In the genomic region with DNA sequence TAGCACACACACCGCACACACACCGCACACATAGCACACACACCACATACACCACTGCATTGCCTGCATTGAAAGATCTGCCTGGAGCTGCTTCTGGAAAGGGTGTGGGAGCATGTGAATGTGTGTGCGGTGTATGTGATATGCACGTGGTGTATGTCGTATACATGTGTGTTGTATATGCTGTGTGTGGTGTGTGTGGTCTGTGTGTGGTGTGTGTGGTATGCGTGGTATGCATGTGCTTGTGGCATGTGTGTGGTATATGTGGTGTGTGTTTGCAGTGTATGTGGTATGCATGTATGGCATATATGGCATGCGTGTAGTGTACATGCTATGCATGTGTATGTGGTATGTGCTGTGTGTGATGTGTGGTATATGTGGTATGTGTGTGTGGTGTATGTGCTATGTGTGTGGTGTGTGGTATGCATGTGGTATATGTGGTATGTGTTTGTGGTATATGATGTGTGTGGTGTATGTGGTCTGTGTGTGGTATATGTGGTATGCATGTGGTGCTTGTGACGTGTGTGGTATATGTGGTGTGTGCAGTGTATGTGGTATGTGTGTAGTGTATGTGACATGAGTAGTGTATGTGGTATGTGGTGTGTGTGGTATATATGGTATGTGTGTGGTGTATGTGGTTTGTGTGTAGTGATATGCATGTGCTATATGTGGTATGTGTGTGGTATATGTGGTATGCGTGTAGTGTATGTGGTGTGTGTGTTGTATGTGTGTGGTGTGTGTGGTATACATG, we compare ENCODE assay signal across 26 cellular contexts.
"Had no signal": no experiment of that assay in that cellular context is flagged by ENCODE, and none has a peak within 500 bp of the region (broad histone marks: within the 10 kb centered on the region; RNA-seq: fewer than 3 reads in every experiment).

No MANE protein-coding gene starts in this region.

- ATAC-seq: activated CD8-positive, alpha-beta T cell treated with anti-CD3 and anti-CD28 coated beads, Interleukin-2, amount 10 ng/mL, durations not matched to agents 7 days and 5 days; activated T-helper 17 cell treated with anti-CD3 and anti-CD28 coated beads, Interleukin-2, amount 50 U/mL, for 72 hours; gastroesophageal sphincter; naive thymus-derived CD8-positive, alpha-beta T cell had no signal

- H3K4me3 ChIP-seq: adrenal gland, ascending aorta, gastroesophageal sphincter, heart left ventricle, lower lobe of right lung, spleen, tibial artery, vagina had no signal

- H3K27ac ChIP-seq: adrenal gland, ascending aorta, brain microvascular endothelial cell, gastroesophageal sphincter, heart left ventricle, lower lobe of right lung, spleen, tibial artery, vagina, WERI-Rb-1 had no signal

- H3K4me3 Mint-ChIP-seq: activated CD8-positive, alpha-beta T cell treated with anti-CD3 and anti-CD28 coated beads, Interleukin-2, amount 10 ng/mL, durations not matched to agents 7 days and 5 days; activated naive CD8-positive, alpha-beta T cell; activated T-helper 17 cell treated with anti-CD3 and anti-CD28 coated beads, Interleukin-2, amount 50 U/mL, for 72 hours; naive thymus-derived CD8-positive, alpha-beta T cell had no signal

- FAIRE-seq: colon, kidney, TTC549 had no signal

- H3K27ac Mint-ChIP-seq: activated CD8-positive, alpha-beta T cell treated with anti-CD3 and anti-CD28 coated beads, Interleukin-2, amount 10 ng/mL, durations not matched to agents 7 days and 5 days; activated naive CD8-positive, alpha-beta T cell; activated T-helper 17 cell treated with anti-CD3 and anti-CD28 coated beads, Interleukin-2, amount 50 U/mL, for 72 hours; naive thymus-derived CD8-positive, alpha-beta T cell; progenitor cell of endocrine pancreas had no signal

- H3K27me3 Mint-ChIP-seq: activated naive CD8-positive, alpha-beta T cell had no signal

- H3K36me3 ChIP-seq: adrenal gland, ascending aorta, brain microvascular endothelial cell, gastroesophageal sphincter, heart left ventricle, lower lobe of right lung, tibial artery, vagina, WERI-Rb-1 had no signal

- H3K9me3 ChIP-seq: adrenal gland, ascending aorta, gastroesophageal sphincter, heart left ventricle, lower lobe of right lung, spleen, tibial artery, vagina had no signal

- DNase-seq: activated CD4-positive, alpha-beta T cell treated with anti-CD3 and anti-CD28 coated beads for 1 hour; activated CD4-positive, alpha-beta T cell treated with anti-CD3 and anti-CD28 coated beads, Interleukin-2, amount 50 U/mL, for 1 hour; activated CD8-positive, alpha-beta T cell treated with anti-CD3 and anti-CD28 coated beads, Interleukin-2, amount 10 ng/mL, durations not matched to agents 7 days and 5 days; adrenal gland; brain microvascular endothelial cell; central memory CD4-positive, alpha-beta T cell; heart left ventricle; kidney; lower lobe of right lung; naive thymus-derived CD8-positive, alpha-beta T cell; retina; stimulated activated CD4-positive, alpha-beta T cell treated with anti-CD3 and anti-CD28 coated beads, Interleukin-4, amount 100 ng/mL, for 24 hours; stimulated activated naive CD4-positive, alpha-beta T cell treated with Interleukin-2 at 50 U/mL for 16 hours; substantia nigra; T-helper 1 cell; tibial artery; WERI-Rb-1 had no signal

- H3K27me3 ChIP-seq: adrenal gland, ascending aorta, brain microvascular endothelial cell, tibial artery, vagina had no signal

- H3K4me1 ChIP-seq: adrenal gland, ascending aorta, gastroesophageal sphincter, heart left ventricle, lower lobe of right lung, spleen, vagina had no signal

- H3K9me3 Mint-ChIP-seq: activated T-helper 17 cell treated with anti-CD3 and anti-CD28 coated beads, Interleukin-2, amount 50 U/mL, for 72 hours had no signal

- H3K36me3 Mint-ChIP-seq: activated naive CD8-positive, alpha-beta T cell had no signal

- H3K4me1 Mint-ChIP-seq: activated T-helper 17 cell treated with anti-CD3 and anti-CD28 coated beads, Interleukin-2, amount 50 U/mL, for 72 hours had no signal
